ENCODE assay signal across 8 cellular contexts in genomic region chr17:38454528-38454927, GRCh38. TPM values are rescaled to one million over a fixed set of nuclear protein-coding genes. Genes with fewer than 3 reads are reported as not detected.
DNase-seq lines count a peak whose midpoint lies in the region; ATAC-seq, FAIRE-seq and TF ChIP-seq lines count a peak whose summit lies in the region.

No MANE protein-coding gene starts in this region.

- H3K9me3 ChIP-seq in HEK293 (ENCODE audit: control insufficient read depth, insufficient read depth, low read depth, low read length) (no peaks in the 10 kb centered on the region), ascending aorta (no peaks in the 10 kb centered on the region)

- TF ChIP-seq CTCF in HEK293 (tag by site-specific recombination; IDR thresholded peaks at IDR 0.05) (no peak), ascending aorta (IDR thresholded peaks at IDR 0.05) (no peak)

- FAIRE-seq in GM19239 (lab: Jason Lieb, UNC) = no peak

- no peaks in the 10 kb centered on the region for H3K27me3 ChIP-seq in ascending aorta

- H3K36me3 ChIP-seq in HEK293 (ENCODE audit: control insufficient read depth in 2 of 2, insufficient read depth in 1 of 2, low read length in 2 of 2) (no peaks in the 10 kb centered on the region), ascending aorta (peaks cover 15 to 17% of the 10 kb centered on the region in 2 donors)

- DNase-seq in ascending aorta (ENCODE audit: low spot score in 2 of 2) (peak; percentile 71 to 94), hepatic stellate cell (ENCODE audit: low spot score) (peak; percentile 90), sciatic nerve (ENCODE audit: low spot score) (no peak), NCI-H1092 treated with DMSO at 0.1 percent for 48 hours (lab: John Stamatoyannopoulos, UW) (no peak), GM19239 (ENCODE audit: insufficient read length, low spot score) (no peak)

- ATAC-seq in sciatic nerve (peak; percentile 59), GM18517 (IDR thresholded peaks at IDR 0.05; ENCODE audit: unreplicated experiment) (no peak), HG02884 (IDR thresholded peaks at IDR 0.05; ENCODE audit: unreplicated experiment) (no peak)

- POLR2A ChIA-PET in HEK293 (lab: Yijun Ruan, JAX) = interaction anchor here (0.9 to 2.0 kb wide), 3 partner anchors 9 to 10 kb away, joined by 3 to 14 read pairs (median 8); no protein-coding TSS in a partner anchor

- CTCF ChIA-PET in HEK293 (lab: Yijun Ruan, JAX) = interaction anchor here (0.6 to 2.9 kb wide), 12 partner anchors 9 to 221 kb away, joined by 3 to 12 read pairs (median 4); partner anchors contain the start of gene EPOP

- no peak overlapping the region for H3K4me3 ChIP-seq in HEK293 (ENCODE audit: low read depth, low read length)
- H3K4me3 ChIP-seq in ascending aorta = peak overlapping the region; percentile 62 to 66

- H3K4me1 ChIP-seq in HEK293 (ENCODE audit: control insufficient read depth, insufficient read depth, low read length) (peaks cover 9% of the 10 kb centered on the region), ascending aorta (peaks cover 22 to 52% of the 10 kb centered on the region in 2 donors)

- intact Hi-C loops in ascending aorta (cut with DNase I) (loop anchor here (1.0 kb wide), 2 partner anchors 10 kb away; no protein-coding TSS in a partner anchor), sciatic nerve (cut with DNase I) (no loop called here)

- no peak overlapping the region for H3K27ac ChIP-seq in HEK293 (ENCODE audit: extremely low read depth, low read depth, low read length)
- H3K27ac ChIP-seq in ascending aorta = peak overlapping the region; percentile 69 to 84

TF ChIP-seq in HEK293, 187 proteins besides CTCF, POLR2A, EP300 and RAD21:
- TF ChIP-seq ZNF600 (tag by site-specific recombination; IDR thresholded peaks at IDR 0.05) (peak; percentile 55; the same call in 1 of the 2 replicates), GLIS2 (tag by site-specific recombination; IDR thresholded peaks at IDR 0.05) (0 out of 2 replicates have a peak, but pooled peaks have one; percentile 15), ZNF658 (tag by site-specific recombination; IDR thresholded peaks at IDR 0.05) (no peak), ZXDB (tag by site-specific recombination; IDR thresholded peaks at IDR 0.05) (no peak), ZNF239 (tag by site-specific recombination; IDR thresholded peaks at IDR 0.05) (no peak), ZFP69B (tag by site-specific recombination; IDR thresholded peaks at IDR 0.05) (0 out of 2 replicates have a peak, but pooled peaks have one; percentile 43), ZNF571 (tag by site-specific recombination; IDR thresholded peaks at IDR 0.05) (no peak), PATZ1 (tag by site-specific recombination; IDR thresholded peaks at IDR 0.05) (0 out of 2 replicates have a peak, but pooled peaks have one; percentile 6), PRDM2 (tag by site-specific recombination; IDR thresholded peaks at IDR 0.05; ENCODE audit: borderline replicate concordance) (no peak), ZNF785 (tag by site-specific recombination; IDR thresholded peaks at IDR 0.05) (no peak), ZNF654 (tag by site-specific recombination; IDR thresholded peaks at IDR 0.05; ENCODE audit: low read depth) (no peak), ZNF423 (tag by site-specific recombination; IDR thresholded peaks at IDR 0.05) (no peak), PBX3 (CRISPR knock-in tag; IDR thresholded peaks at IDR 0.05) (no peak)

RNA-seq across cellular contexts. Expression of gene ARHGAP23, which starts 26.3 kb away (rescaled TPM):
- total RNA-seq in ascending aorta (89.0 TPM), sciatic nerve (154 TPM)

Comparison
In these comparisons a context has a peak if more than half of its experiments do, and no peak if none do; other contexts are left out.
1. DNase-seq: peak in ascending aorta (2 of 2) and hepatic stellate cell (single experiment); none in sciatic nerve (single experiment), NCI-H1092 treated with DMSO at 0.1 percent for 48 hours (single experiment) and GM19239 (single experiment).